18 cellular contexts compared by ENCODE assay signal in the genomic region with DNA sequence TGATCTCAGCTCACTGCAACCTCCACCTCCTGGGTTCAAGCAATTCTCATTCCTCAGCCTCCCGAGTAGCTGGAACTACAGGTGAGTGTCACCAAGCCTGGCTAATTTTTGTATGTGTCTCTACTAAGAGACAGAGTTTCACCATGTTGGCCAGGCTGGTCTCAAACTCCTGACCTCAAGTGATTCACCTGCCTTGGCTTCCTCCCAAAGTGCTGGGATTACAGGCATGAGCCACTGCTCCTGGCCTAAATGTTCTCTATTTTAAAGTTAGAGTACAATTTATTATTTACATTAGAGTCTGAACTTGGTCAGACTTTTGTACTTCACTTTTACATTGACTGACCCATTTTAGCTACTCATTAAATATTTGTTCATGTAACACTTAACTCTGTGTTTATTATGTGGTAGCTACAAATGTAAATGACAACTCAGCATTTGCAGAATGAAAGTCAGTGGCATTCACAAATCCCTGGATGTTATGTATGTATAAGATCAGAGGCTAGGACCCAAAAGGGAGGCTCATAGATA.
A peak's percentile ranks its signal among the peaks of the same experiment; 100 is the strongest.
DNase-seq lines count a peak whose midpoint lies in the region; ATAC-seq, FAIRE-seq and TF ChIP-seq lines count a peak whose summit lies in the region.
"Had no signal": no experiment of that assay in that cellular context is flagged by ENCODE, and none has a peak within 500 bp of the region (broad histone marks: within the 10 kb centered on the region; RNA-seq: fewer than 3 reads in every experiment).

No MANE protein-coding gene starts in this region.

- no peak for TF ChIP-seq RAD21 in HepG2 (CRISPR knock-in tag; IDR thresholded peaks at IDR 0.05)

- TF ChIP-seq POLR2A in right lobe of liver (IDR thresholded peaks at IDR 0.05) (no peak), HepG2 (IDR thresholded peaks at IDR 0.05; ENCODE audit: insufficient read depth in 1 of 2, low read depth in 2 of 2, low read length in 2 of 2) (no peak)

- POLR2A ChIA-PET in HepG2 (lab: Yijun Ruan, JAX), result no interaction called here

- no peaks in the 10 kb centered on the region for H3K9me3 ChIP-seq in right lobe of liver
- no peaks in the 10 kb centered on the region for H3K9me3 ChIP-seq in HepG2 (ENCODE audit: low read length)

- intact Hi-C loops in right lobe of liver (cut with DNase I), result no loop called here
- intact Hi-C loops in HepG2 (cut with micrococcal nuclease; ENCODE audit: unreplicated experiment), result loop anchor here (5.0 kb wide), 1 partner anchor 1562 kb away; no protein-coding TSS in a partner anchor
- intact Hi-C loops in Right ventricle myocardium superior (cut with DNase I), result no loop called here

- no peak overlapping the region for H3K4me2 ChIP-seq in HepG2 (ENCODE audit: low read depth, low read length)

- H3K27ac ChIP-seq in right lobe of liver (no peak overlapping the region), HepG2 (ENCODE audit: extremely low read length, insufficient read depth, low read length) (no peak overlapping the region)
- H3K27ac ChIP-seq: BLaER1 treated with 17β-estradiol and CSF1 and Interleukin-3, amounts not matched to agents 10 nM and 100 nM had no signal

- ATAC-seq in right lobe of liver (peak in 3 of 4 donors; percentile 24 to 71 (median 52)), HepG2 (no peak), Right ventricle myocardium superior (ENCODE audit: poor library complexity) (no peak), GM21786 (IDR thresholded peaks at IDR 0.05; ENCODE audit: unreplicated experiment) (no peak)
- ATAC-seq: K562 had no signal

- DNase-seq in right lobe of liver, result peak in 1 of 3 donors; percentile 65
- DNase-seq in HepG2 (ENCODE audit: low spot score), result no peak
- peak; percentile 25 for DNase-seq in NCI-H774 (lab: John Stamatoyannopoulos, UW)
- DNase-seq in astrocyte of the hippocampus (ENCODE audit: low read depth, low spot score), result peak; percentile 28
- peak; percentile 6 for DNase-seq in renal cortical epithelial cell (ENCODE audit: low read depth)
- DNase-seq in Right ventricle myocardium superior, result no peak
- DNase-seq in NCI-H446 (lab: John Stamatoyannopoulos, UW), result no peak
- DNase-seq: ACHN; Calu3; CD4-positive, CD25-positive, alpha-beta regulatory T cell; DMS 273 treated with DMSO at 0.1 percent for 48 hours; DMS79 treated with DMSO at 0.1 percent for 48 hours; GDM1; H7 had no signal

- CTCF ChIA-PET in HepG2 (lab: Yijun Ruan, JAX; ENCODE audit: low intra/inter-chr PET ratio, low total read pairs), result no interaction called here

- H2AFZ ChIP-seq in HepG2 (ENCODE audit: low read length), result no peak overlapping the region

- no peaks in the 10 kb centered on the region for H3K79me2 ChIP-seq in HepG2 (ENCODE audit: insufficient read depth, low read length)

- BruUV-seq in HepG2 (replicated peaks; lab: Mats Ljungman, UMichigan), result no TSS peak

- no peaks in the 10 kb centered on the region for H4K20me1 ChIP-seq in HepG2 (ENCODE audit: insufficient read depth, low read length)
- H4K20me1 ChIP-seq: BLaER1 treated with 17β-estradiol and CSF1 and Interleukin-3, amounts not matched to agents 10 nM and 100 nM had no signal

- no peak overlapping the region for H3K4me3 ChIP-seq in right lobe of liver
- H3K4me3 ChIP-seq in HepG2 (replicated peaks in 1 of 3; ENCODE audit: insufficient read depth in 1 of 3, low read depth in 2 of 3, low read length in 3 of 3), result no peak overlapping the region
- H3K4me3 ChIP-seq: BLaER1 treated with 17β-estradiol and CSF1 and Interleukin-3, amounts not matched to agents 10 nM and 100 nM; K562 had no signal

- no peaks in the 10 kb centered on the region for H3K36me3 ChIP-seq in right lobe of liver
- H3K36me3 ChIP-seq in HepG2 (replicated peaks in 1 of 2; ENCODE audit: control insufficient read depth in 1 of 2, insufficient read depth in 2 of 2, low read length in 2 of 2), result no peaks in the 10 kb centered on the region

- H3K27me3 ChIP-seq in right lobe of liver (no peaks in the 10 kb centered on the region), HepG2 (ENCODE audit: control insufficient read depth in 1 of 2, insufficient read depth in 2 of 2, low read length in 2 of 2) (no peaks in the 10 kb centered on the region)
- H3K27me3 ChIP-seq: BLaER1 treated with 17β-estradiol and CSF1 and Interleukin-3, amounts not matched to agents 10 nM and 100 nM had no signal

- no peak for FAIRE-seq in HepG2 (lab: Jason Lieb, UNC)
- FAIRE-seq: GM12892, K562 had no signal

- 33% methylated on average over 1 of the region's 1 CpG for WGBS in right lobe of liver (ENCODE audit: insufficient coverage, low coverage, low lambda C conversion rate, missing lambda C conversion rate)
- WGBS in HepG2 (ENCODE audit: low lambda C conversion rate), result 0% methylated on average over 1 of the region's 1 CpG

- TF ChIP-seq EP300 in HepG2 (IDR thresholded peaks at IDR 0.05; ENCODE audit: low read depth in 2 of 2, low read length in 2 of 2) (no peak), HepG2 (CRISPR knock-in tag; IDR thresholded peaks at IDR 0.05; ENCODE audit: borderline replicate concordance) (no peak)

- H3K4me1 ChIP-seq in right lobe of liver, result peaks cover 0 to 13% (median 0%) of the 10 kb centered on the region in 4 donors
- H3K4me1 ChIP-seq in HepG2 (ENCODE audit: insufficient read depth, low read length), result no peaks in the 10 kb centered on the region

- H3K9ac ChIP-seq in HepG2 (ENCODE audit: insufficient read depth, low read depth, low read length), result no peak overlapping the region
- H3K9ac ChIP-seq: BLaER1 treated with 17β-estradiol and CSF1 and Interleukin-3, amounts not matched to agents 10 nM and 100 nM had no signal

- no peak for TF ChIP-seq CTCF in right lobe of liver (IDR thresholded peaks at IDR 0.05)
- TF ChIP-seq CTCF in HepG2 (CRISPR knock-in tag; IDR thresholded peaks at IDR 0.05), result no peak

- in situ Hi-C loops in HepG2 (cut with HindIII; ENCODE audit: extremely low pct_ligation_motif_present, low pct_unique_long_range_greater_than_20kb), result no loop called here

TF ChIP-seq in HepG2, 621 proteins besides CTCF, POLR2A, EP300 and RAD21:
- peak in 1 of 2 experiments; percentile 34; a peak in 1 of 4 replicates for TF ChIP-seq MAFK (conservative IDR thresholded peaks at IDR 0.05 in 1 of 2, IDR thresholded peaks at IDR 0.05 in 1 of 2; ENCODE audit: low read length in 2 of 2)
- no peak for TF ChIP-seq FIP1L1 (IDR thresholded peaks at IDR 0.05; ENCODE audit: borderline replicate concordance, insufficient read depth, low read depth, low read length)
TF ChIP-seq in HepG2: peak in this region for 1.

Comparison
In these comparisons a context has a peak if more than half of its experiments do, and no peak if none do; other contexts are left out.
1. ATAC-seq: peak in right lobe of liver (3 of 4); none in HepG2 (single experiment), Right ventricle myocardium superior (single experiment) and GM21786 (single experiment).
2. DNase-seq: peak in NCI-H774 (single experiment), astrocyte of the hippocampus (single experiment) and renal cortical epithelial cell (single experiment); none in HepG2 (single experiment), Right ventricle myocardium superior (single experiment) and NCI-H446 (0 of 2).